ENCODE assay signal across 20 cellular contexts in the genomic region with DNA sequence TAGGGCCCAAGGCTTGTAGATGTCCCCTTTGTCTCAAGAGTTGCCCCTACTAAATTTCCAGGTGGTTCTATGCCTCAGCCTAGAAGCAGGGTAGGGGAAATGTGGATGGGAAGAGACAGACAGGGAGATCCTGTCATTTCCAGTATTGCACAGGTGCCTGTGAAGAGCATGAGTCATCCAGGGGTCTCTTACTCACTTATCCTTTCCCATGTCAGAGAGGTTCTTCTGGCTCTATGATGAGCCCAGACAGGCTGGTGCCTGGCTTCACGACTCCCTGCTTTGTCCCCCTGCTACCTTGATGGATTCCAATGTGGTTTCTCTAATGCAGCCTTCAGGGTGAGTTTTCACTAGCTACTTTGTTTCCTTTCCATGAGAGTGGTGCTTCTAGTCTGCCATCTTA. TPM values are rescaled to one million over a fixed set of nuclear protein-coding genes. Genes with fewer than 3 reads are reported as not detected.
DNase-seq lines count a peak whose midpoint lies in the region; ATAC-seq and TF ChIP-seq lines count a peak whose summit lies in the region.
"Had no signal": no experiment of that assay in that cellular context is flagged by ENCODE, and none has a peak within 500 bp of the region (broad histone marks: within the 10 kb centered on the region; RNA-seq: fewer than 3 reads in every experiment).

No MANE protein-coding gene starts in this region.

- no peaks in the 10 kb centered on the region for H3K27me3 Mint-ChIP-seq in MCF 10A (ENCODE audit: insufficient read depth, unreplicated experiment)
- H3K27me3 Mint-ChIP-seq: CD4-positive, alpha-beta T cell had no signal

- H3K9me3 Mint-ChIP-seq in MCF 10A (ENCODE audit: unreplicated experiment), result no peaks in the 10 kb centered on the region

- intact Hi-C loops in MCF 10A (cut with micrococcal nuclease) (no loop called here), breast epithelium (cut with DNase I; ENCODE audit: low total_unique reads) (no loop called here)

- no TSS peak for BruUV-seq in MCF 10A (replicated peaks; lab: Mats Ljungman, UMichigan)

- H3K36me3 Mint-ChIP-seq in MCF 10A (ENCODE audit: insufficient read depth, unreplicated experiment), result peaks cover 6% of the 10 kb centered on the region

- POLR2A ChIA-PET in MCF 10A (lab: Yijun Ruan, JAX), result no interaction called here

- H3K9me3 ChIP-seq in breast epithelium, result peaks cover 9 to 19% of the 10 kb centered on the region in 2 donors
- H3K9me3 ChIP-seq: A549, Caco-2 had no signal

- no peaks in the 10 kb centered on the region for H3K4me1 Mint-ChIP-seq in MCF 10A (ENCODE audit: insufficient read depth, unreplicated experiment)

- no peak overlapping the region for H3K4me3 ChIP-seq in breast epithelium
- H3K4me3 ChIP-seq: A549, GM23248 had no signal

- peak; percentile 82 for ATAC-seq in foreskin keratinocyte
- ATAC-seq in HG02981 (IDR thresholded peaks at IDR 0.05; ENCODE audit: unreplicated experiment), result no peak
- no peak for ATAC-seq in HG03342 (IDR thresholded peaks at IDR 0.05; ENCODE audit: unreplicated experiment)
- ATAC-seq: A549 had no signal

- TF ChIP-seq CTCF in MCF 10A (IDR thresholded peaks at IDR 0.05; ENCODE audit: unreplicated experiment), result no peak
- no peak for TF ChIP-seq CTCF in breast epithelium (IDR thresholded peaks at IDR 0.05)
- no peak for TF ChIP-seq CTCF in foreskin keratinocyte (conservative IDR thresholded peaks at IDR 0.05)

- no peak overlapping the region for H3K27ac Mint-ChIP-seq in MCF 10A (ENCODE audit: low read depth, unreplicated experiment)
- H3K27ac Mint-ChIP-seq: CD4-positive, alpha-beta T cell had no signal

- H3K36me3 ChIP-seq in breast epithelium, result no peaks in the 10 kb centered on the region

- no peak overlapping the region for H3K4me3 Mint-ChIP-seq in MCF 10A (ENCODE audit: unreplicated experiment)
- H3K4me3 Mint-ChIP-seq: CD4-positive, alpha-beta T cell had no signal

- no peaks in the 10 kb centered on the region for H3K4me1 ChIP-seq in breast epithelium
- H3K4me1 ChIP-seq in foreskin keratinocyte, result no peaks in the 10 kb centered on the region
- H3K4me1 ChIP-seq: A549, Caco-2 had no signal

- CTCF ChIA-PET in MCF 10A (lab: Yijun Ruan, JAX), result no interaction called here

- H3K27ac ChIP-seq in breast epithelium (no peak overlapping the region), foreskin keratinocyte (no peak overlapping the region)
- H3K27ac ChIP-seq: 22Rv1, A549, C4-2B, GM23248 had no signal

- H3K27me3 ChIP-seq in breast epithelium, result no peaks in the 10 kb centered on the region
- no peaks in the 10 kb centered on the region for H3K27me3 ChIP-seq in foreskin keratinocyte

- no peak for TF ChIP-seq POLR2A in breast epithelium (IDR thresholded peaks at IDR 0.05)

- peak; percentile 8 for DNase-seq in MCF 10A (ENCODE audit: unreplicated experiment)
- no peak for DNase-seq in breast epithelium (ENCODE audit: low spot score in 2 of 2)
- DNase-seq in SW480 (ENCODE audit: low spot score), result peak; percentile 1
- DNase-seq in foreskin keratinocyte, result peak; percentile 12 to 36
- DNase-seq in central memory CD4-positive, alpha-beta T cell, result no peak
- DNase-seq in activated CD8-positive, alpha-beta memory T cell treated with anti-CD3 and anti-CD28 coated beads, Interleukin-2, amount 50 U/mL, for 4 hours, result no peak
- DNase-seq: AML-193; Caco-2; CD4-positive, alpha-beta T cell; DMS153; DND-41; EL; GDM1; GM23248; HCEC 1CT had no signal

RNA-seq across cellular contexts. Expression of gene DDX60, which starts 35.2 kb away (rescaled TPM):
- total RNA-seq in MCF 10A (2022) (4.7 and 7.9 TPM in 2 replicates), breast epithelium (10 to 100 TPM in 2 of 3 donors, 1 to 10 TPM in 1; 9.5 to 19.5 (median 11.0) TPM), foreskin keratinocyte (53.5 and 70.2 TPM in 2 replicates)
- polyA plus RNA-seq in foreskin keratinocyte, result 17.5 and 18.1 TPM in 2 replicates

Comparison
In these comparisons a context has a peak if more than half of its experiments do, and no peak if none do; other contexts are left out.
1. DNase-seq: peak in MCF 10A (single experiment), SW480 (single experiment) and foreskin keratinocyte (2 of 2); none in breast epithelium (0 of 2), central memory CD4-positive, alpha-beta T cell (single experiment) and activated CD8-positive, alpha-beta memory T cell treated with anti-CD3 and anti-CD28 coated beads, Interleukin-2, amount 50 U/mL, for 4 hours (single experiment).